1 cellular context compared by ENCODE assay signal in the genomic region with DNA sequence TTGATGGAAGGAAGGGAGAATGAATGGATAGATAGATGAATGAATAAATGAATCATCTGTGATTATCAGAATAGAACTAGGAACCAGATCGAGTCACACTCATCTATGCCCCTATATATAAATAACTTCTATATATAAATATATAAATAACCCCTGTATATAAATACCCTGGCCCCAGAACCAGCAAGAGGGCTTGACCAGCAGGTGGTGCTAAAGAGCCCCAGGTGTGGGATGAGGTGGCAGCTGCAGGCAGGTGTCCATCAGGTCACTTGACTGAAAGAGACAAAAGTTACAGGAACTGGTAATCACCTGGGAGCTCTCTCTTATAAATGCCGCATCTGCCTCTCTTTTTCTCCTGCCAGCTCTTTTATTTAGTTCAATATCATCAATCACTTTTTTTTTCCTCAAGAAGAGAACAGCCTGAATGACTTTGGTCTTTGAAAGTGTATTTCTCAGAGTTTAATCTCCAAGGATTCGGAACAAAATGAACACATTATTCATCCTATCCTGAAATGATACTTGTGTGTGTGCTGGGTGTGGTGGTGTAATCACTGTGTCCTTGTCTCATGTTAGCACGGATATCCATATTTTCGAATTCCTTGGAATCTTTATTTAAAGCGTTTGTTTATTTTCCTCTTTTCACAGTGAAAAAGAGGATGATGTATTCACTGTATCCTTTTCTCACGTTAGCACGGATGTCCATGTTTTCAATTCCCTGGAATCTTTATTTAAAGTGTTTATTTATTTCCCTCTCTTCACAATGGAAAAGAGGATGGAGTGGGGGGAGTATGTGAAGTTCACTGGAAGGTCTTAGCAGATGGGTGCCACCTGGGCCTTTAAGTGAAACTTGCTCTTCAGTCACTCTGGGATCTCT.
TF ChIP-seq lines count a peak whose summit lies in the region.

No MANE protein-coding gene starts in this region.

TF ChIP-seq in IMR-90, 13 proteins besides CTCF, POLR2A, EP300 and RAD21 (continued from another document):
- TF ChIP-seq, protein P1, sequence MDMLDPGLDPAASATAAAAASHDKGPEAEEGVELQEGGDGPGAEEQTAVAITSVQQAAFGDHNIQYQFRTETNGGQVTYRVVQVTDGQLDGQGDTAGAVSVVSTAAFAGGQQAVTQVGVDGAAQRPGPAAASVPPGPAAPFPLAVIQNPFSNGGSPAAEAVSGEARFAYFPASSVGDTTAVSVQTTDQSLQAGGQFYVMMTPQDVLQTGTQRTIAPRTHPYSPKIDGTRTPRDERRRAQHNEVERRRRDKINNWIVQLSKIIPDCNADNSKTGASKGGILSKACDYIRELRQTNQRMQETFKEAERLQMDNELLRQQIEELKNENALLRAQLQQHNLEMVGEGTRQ (IDR thresholded peaks at IDR 0.05; ENCODE audit: low read depth, low read length) = no peak
- TF ChIP-seq CEBPB (IDR thresholded peaks at IDR 0.05; ENCODE audit: low read depth, low read length) = peak; percentile 33; the same call in 1 of the 2 replicates
- no peak for TF ChIP-seq CHD1 (IDR thresholded peaks at IDR 0.05; ENCODE audit: low read depth, low read length)
